In genomic region chr16:30844346-30844670, GRCh38 we compare ENCODE assay signal across 9 cellular contexts. TPM values are rescaled to one million over a fixed set of nuclear protein-coding genes. Genes with fewer than 3 reads are reported as not detected.
DNase-seq lines count a peak whose midpoint lies in the region; ATAC-seq and TF ChIP-seq lines count a peak whose summit lies in the region.
"Had no signal": no experiment of that assay in that cellular context is flagged by ENCODE, and none has a peak within 500 bp of the region (broad histone marks: within the 10 kb centered on the region; RNA-seq: fewer than 3 reads in every experiment).

No MANE protein-coding gene starts in this region.

- H3K27me3 ChIP-seq in left ventricle myocardium inferior (ENCODE audit: low read depth) (no peaks in the 10 kb centered on the region), heart left ventricle (no peaks in the 10 kb centered on the region), SU-DHL-6 (ENCODE audit: low read length) (no peaks in the 10 kb centered on the region), aorta (ENCODE audit: control insufficient read depth in 1 of 2, insufficient read depth in 2 of 2, low read length in 1 of 2) (no peaks in the 10 kb centered on the region), breast epithelium (no peaks in the 10 kb centered on the region)

- ATAC-seq in heart left ventricle (no peak), aorta (ENCODE audit: low FRiP score) (peak; percentile 7), Right ventricle myocardium superior (ENCODE audit: poor library complexity) (no peak)

- H3K27ac Mint-ChIP-seq in brain = peak overlapping the region; percentile 68 to 83 (median 76)

- no peaks in the 10 kb centered on the region for H3K9me2 ChIP-seq in SU-DHL-6 (replicated peaks; ENCODE audit: insufficient read depth, low read length)

- no peaks in the 10 kb centered on the region for H4K20me1 ChIP-seq in SU-DHL-6 (ENCODE audit: low read depth, low read length)

- H3K36me3 ChIP-seq in left ventricle myocardium inferior (no peaks in the 10 kb centered on the region), heart left ventricle (no peaks in the 10 kb centered on the region), SU-DHL-6 (ENCODE audit: low read length) (no peaks in the 10 kb centered on the region), aorta (ENCODE audit: control insufficient read depth in 1 of 2, insufficient read depth in 2 of 2, low read length in 1 of 2) (no peaks in the 10 kb centered on the region), breast epithelium (no peaks in the 10 kb centered on the region)

- TF ChIP-seq POLR2A in heart left ventricle (IDR thresholded peaks at IDR 0.05) (no peak), breast epithelium (IDR thresholded peaks at IDR 0.05) (no peak)

- H3K27ac ChIP-seq in left ventricle myocardium inferior (replicated peaks) = peak overlapping the region; percentile 78
- peak overlapping the region in 4 of 12 donors; percentile 11 to 68 (median 20) for H3K27ac ChIP-seq in heart left ventricle
- H3K27ac ChIP-seq in SU-DHL-6 (ENCODE audit: low read depth, low read length) = no peak overlapping the region
- no peak overlapping the region for H3K27ac ChIP-seq in aorta (ENCODE audit: low read depth in 1 of 2, low read length in 2 of 2)
- no peak overlapping the region for H3K27ac ChIP-seq in breast epithelium

- H3K9me3 Mint-ChIP-seq in brain = peaks cover 0 to 9% (median 0%) of the 10 kb centered on the region in 5 experiments
- H3K9me3 Mint-ChIP-seq: CD4-positive, CD25-positive, alpha-beta regulatory T cell had no signal

- no peak overlapping the region for H3K4me3 ChIP-seq in left ventricle myocardium inferior
- no peak overlapping the region for H3K4me3 ChIP-seq in heart left ventricle
- no peak overlapping the region for H3K4me3 ChIP-seq in SU-DHL-6 (ENCODE audit: insufficient read depth, low read length, poor library complexity, severe bottlenecking)
- H3K4me3 ChIP-seq in aorta (ENCODE audit: low read length in 2 of 2) = no peak overlapping the region
- H3K4me3 ChIP-seq in breast epithelium = no peak overlapping the region

- H3K9me3 ChIP-seq in left ventricle myocardium inferior (replicated peaks) = no peaks in the 10 kb centered on the region
- H3K9me3 ChIP-seq in heart left ventricle = no peaks in the 10 kb centered on the region
- H3K9me3 ChIP-seq in SU-DHL-6 (ENCODE audit: insufficient read depth, low read length) = no peaks in the 10 kb centered on the region
- no peaks in the 10 kb centered on the region for H3K9me3 ChIP-seq in aorta (ENCODE audit: control insufficient read depth, low read length)
- no peaks in the 10 kb centered on the region for H3K9me3 ChIP-seq in breast epithelium

- peak overlapping the region; percentile 99 for H2AFZ ChIP-seq in SU-DHL-6 (ENCODE audit: low read depth, low read length, severe bottlenecking)

- peak overlapping the region; percentile 52 for H3K4me2 ChIP-seq in SU-DHL-6 (ENCODE audit: low read depth, low read length, poor library complexity, severe bottlenecking)

- TF ChIP-seq CTCF in left ventricle myocardium inferior (IDR thresholded peaks at IDR 0.05; ENCODE audit: borderline replicate concordance) (no peak), heart left ventricle (IDR thresholded peaks at IDR 0.05) (no peak), SU-DHL-6 (IDR thresholded peaks at IDR 0.05; ENCODE audit: insufficient read depth, low read length, poor library complexity, severe bottlenecking) (no peak), brain (conservative IDR thresholded peaks at IDR 0.05) (no peak), breast epithelium (IDR thresholded peaks at IDR 0.05) (no peak)

- intact Hi-C loops in left ventricle myocardium inferior (cut with micrococcal nuclease) (loop anchor here (10.0 kb wide), 1 partner anchor 60 kb away; no protein-coding TSS in a partner anchor), heart left ventricle (cut with DNase I) (loop anchor here (1.0 to 10.0 kb wide), 9 partner anchors 33 to 1020 kb away; partner anchors contain the start of genes FBXL19 (in 2 of the 10) and CTF1 (in 1 of the 10)), aorta (cut with DNase I) (loop anchor here (1.0 to 2.0 kb wide), 3 partner anchors 61 to 77 kb away; no protein-coding TSS in a partner anchor), breast epithelium (cut with DNase I; ENCODE audit: low total_unique reads) (loop anchor here (10.0 kb wide), 1 partner anchor 60 kb away; no protein-coding TSS in a partner anchor), Right ventricle myocardium superior (cut with DNase I) (loop anchor here (2.0 kb wide), 1 partner anchor 76 kb away; no protein-coding TSS in a partner anchor)

- 86 to 93% (median 89%) methylated on average over 1 of the region's 1 CpG for WGBS in heart left ventricle, 4 donors
- 95 to 96% methylated on average over 1 of the region's 1 CpG for WGBS in aorta, 2 donors

- no peak overlapping the region for H3K4me3 Mint-ChIP-seq in brain

- H3K9ac ChIP-seq in SU-DHL-6 (ENCODE audit: low read length) = no peak overlapping the region

- H3K4me1 Mint-ChIP-seq in brain = no peaks in the 10 kb centered on the region

- H3K27me3 Mint-ChIP-seq in brain = no peaks in the 10 kb centered on the region

- H3K4me1 ChIP-seq in left ventricle myocardium inferior (peaks cover 27% of the 10 kb centered on the region), heart left ventricle (peaks cover 0 to 25% (median 9%) of the 10 kb centered on the region in 12 donors), aorta (ENCODE audit: control insufficient read depth in 1 of 2, insufficient read depth in 2 of 2, low read length in 2 of 2) (peaks cover 0 to 2% of the 10 kb centered on the region in 2 donors), breast epithelium (no peaks in the 10 kb centered on the region)

- H3F3A ChIP-seq in SU-DHL-6 (ENCODE audit: insufficient read depth) = no peaks in the 10 kb centered on the region

- no peak for DNase-seq in left ventricle myocardium inferior
- no peak for DNase-seq in heart left ventricle
- no peak for DNase-seq in aorta
- no peak for DNase-seq in breast epithelium (ENCODE audit: low spot score in 2 of 2)
- no peak for DNase-seq in mucosa of gallbladder (ENCODE audit: low spot score)
- DNase-seq in Right ventricle myocardium superior = no peak

- no peaks in the 10 kb centered on the region for H3K79me2 ChIP-seq in SU-DHL-6 (ENCODE audit: insufficient read depth, low read length)

- peaks cover 15% of the 10 kb centered on the region for H3K36me3 Mint-ChIP-seq in brain

RNA-seq across cellular contexts. Expression of gene BCL7C, which starts 49.6 kb away (rescaled TPM):
- total RNA-seq in left ventricle myocardium inferior = 25.2 TPM
- 10 to 100 TPM; 23.1 to 35.5 (median 28.1) TPM for total RNA-seq in heart left ventricle
- 10 to 100 TPM; 30.5 to 43.4 TPM for polyA plus RNA-seq in heart left ventricle
- polyA plus RNA-seq in brain (ENCODE audit: insufficient read depth, low read depth, low replicate concordance) = 37.1 TPM
- total RNA-seq in aorta = 10 to 100 TPM; 30.2 to 33.9 TPM
- 10 to 100 TPM; 54.8 to 60.7 TPM for polyA plus RNA-seq in aorta
- total RNA-seq in breast epithelium = 10 to 100 TPM; 29.4 to 47.2 (median 36.2) TPM
- 37.8 TPM for total RNA-seq in mucosa of gallbladder
- 28.8 TPM for total RNA-seq in Right ventricle myocardium superior

RNA-seq across cellular contexts. Expression of gene CTF1, which starts 52.1 kb away (rescaled TPM):
- 9.6 TPM for total RNA-seq in left ventricle myocardium inferior
- 10 to 100 TPM in 5 of 9 donors, 1 to 10 TPM in 4; 6.4 to 22.2 (median 12.2) TPM for total RNA-seq in heart left ventricle
- 10 to 100 TPM in 1 of 2 donors, 1 to 10 TPM in 1; 3.7 to 13.5 TPM for polyA plus RNA-seq in heart left ventricle
- 4.1 TPM for polyA plus RNA-seq in brain (ENCODE audit: insufficient read depth, low read depth, low replicate concordance)
- total RNA-seq in aorta = 1 to 10 TPM; 6.2 to 7.2 TPM
- polyA plus RNA-seq in aorta = 1 to 10 TPM; 6.4 to 7.9 TPM
- total RNA-seq in breast epithelium = 1 to 10 TPM; 2.6 to 4.5 (median 3.4) TPM
- total RNA-seq in mucosa of gallbladder = 11.0 TPM
- 6.5 TPM for total RNA-seq in Right ventricle myocardium superior
- polyA plus RNA-seq: CD4-positive, CD25-positive, alpha-beta regulatory T cell had no signal

RNA-seq across cellular contexts. Expression of gene ZNF629, which starts 57.3 kb away (rescaled TPM):
- total RNA-seq in left ventricle myocardium inferior (21.1 TPM), heart left ventricle (10 to 100 TPM; 14.3 to 30.9 (median 22.7) TPM), aorta (10 to 100 TPM; 11.8 to 13.4 TPM), breast epithelium (10 to 100 TPM in 2 of 3 donors, 1 to 10 TPM in 1; 9.4 to 16.2 (median 10.5) TPM), mucosa of gallbladder (18.9 TPM), Right ventricle myocardium superior (16.5 TPM)
- polyA plus RNA-seq in heart left ventricle (10 to 100 TPM; 11.2 to 14.9 TPM), brain (ENCODE audit: insufficient read depth, low read depth, low replicate concordance) (22.0 TPM), aorta (1 to 10 TPM; 2.1 to 6.7 TPM)
